12 cellular contexts compared by ENCODE assay signal in genomic region chr3:10505791-10506585, GRCh38. TPM values are rescaled to one million over a fixed set of nuclear protein-coding genes. Genes with fewer than 3 reads are reported as not detected.
DNase-seq lines count a peak whose midpoint lies in the region; ATAC-seq and TF ChIP-seq lines count a peak whose summit lies in the region.
"Had no signal": no experiment of that assay in that cellular context is flagged by ENCODE, and none has a peak within 500 bp of the region (broad histone marks: within the 10 kb centered on the region; RNA-seq: fewer than 3 reads in every experiment).

No MANE protein-coding gene starts in this region.

- H3K9me3 ChIP-seq in right lobe of liver, result no peaks in the 10 kb centered on the region

- peak overlapping the region; percentile 54 to 70 (median 66) for H3K4me3 ChIP-seq in right lobe of liver
- H3K4me3 ChIP-seq in urinary bladder (ENCODE audit: low read depth, low read length), result peak overlapping the region; percentile 33

- no peak for TF ChIP-seq POLR2A in right lobe of liver (IDR thresholded peaks at IDR 0.05)

- peaks cover 3% of the 10 kb centered on the region for H3K4me1 Mint-ChIP-seq in activated naive CD8-positive, alpha-beta T cell (ENCODE audit: low read depth)
- no peaks in the 10 kb centered on the region for H3K4me1 Mint-ChIP-seq in activated naive CD8-positive, alpha-beta T cell treated with anti-CD3 and anti-CD28 coated beads, Interleukin-2, amount 50 U/mL, for 24 hours
- H3K4me1 Mint-ChIP-seq: activated CD4-positive, alpha-beta memory T cell treated with anti-CD3 and anti-CD28 coated beads, Interleukin-2, amount 10 ng/mL, durations not matched to agents 7 days and 5 days had no signal

- no peaks in the 10 kb centered on the region for H3K9me3 Mint-ChIP-seq in activated naive CD8-positive, alpha-beta T cell (ENCODE audit: low read depth)
- H3K9me3 Mint-ChIP-seq in activated naive CD8-positive, alpha-beta T cell treated with anti-CD3 and anti-CD28 coated beads, Interleukin-2, amount 50 U/mL, for 24 hours, result no peaks in the 10 kb centered on the region
- H3K9me3 Mint-ChIP-seq: activated CD4-positive, alpha-beta memory T cell treated with anti-CD3 and anti-CD28 coated beads, Interleukin-2, amount 10 ng/mL, durations not matched to agents 7 days and 5 days had no signal

- no peak for DNase-seq in activated naive CD8-positive, alpha-beta T cell treated with anti-CD3 and anti-CD28 coated beads, Interleukin-2, amount 50 U/mL, for 24 hours
- DNase-seq in right lobe of liver, result no peak
- DNase-seq in mesenteric fat pad (ENCODE audit: low spot score), result no peak
- DNase-seq: activated CD4-positive, alpha-beta memory T cell treated with anti-CD3 and anti-CD28 coated beads, Interleukin-2, amount 10 ng/mL, durations not matched to agents 7 days and 5 days; activated naive CD4-positive, alpha-beta T cell treated with anti-CD3 and anti-CD28 coated beads, Interleukin-2, amount 50 U/mL, for 16 hours; effector CD8-positive, alpha-beta T cell; Karpas-422 had no signal

- H3K4me3 Mint-ChIP-seq in activated naive CD8-positive, alpha-beta T cell, result peak overlapping the region; percentile 57
- no peak overlapping the region for H3K4me3 Mint-ChIP-seq in activated naive CD8-positive, alpha-beta T cell treated with anti-CD3 and anti-CD28 coated beads, Interleukin-2, amount 50 U/mL, for 24 hours
- H3K4me3 Mint-ChIP-seq: activated CD4-positive, alpha-beta memory T cell treated with anti-CD3 and anti-CD28 coated beads, Interleukin-2, amount 10 ng/mL, durations not matched to agents 7 days and 5 days had no signal

- no peaks in the 10 kb centered on the region for H3K36me3 Mint-ChIP-seq in activated naive CD8-positive, alpha-beta T cell
- H3K36me3 Mint-ChIP-seq in activated naive CD8-positive, alpha-beta T cell treated with anti-CD3 and anti-CD28 coated beads, Interleukin-2, amount 50 U/mL, for 24 hours (ENCODE audit: low read depth), result no peaks in the 10 kb centered on the region

- peaks cover 1% of the 10 kb centered on the region for H3K27me3 Mint-ChIP-seq in activated naive CD8-positive, alpha-beta T cell
- H3K27me3 Mint-ChIP-seq in activated naive CD8-positive, alpha-beta T cell treated with anti-CD3 and anti-CD28 coated beads, Interleukin-2, amount 50 U/mL, for 24 hours, result peaks cover 19% of the 10 kb centered on the region

- 3% methylated on average over 11 of the region's 22 CpGs for WGBS in right lobe of liver (ENCODE audit: insufficient coverage, low coverage, low lambda C conversion rate, missing lambda C conversion rate)
- 27% methylated on average over 22 of the region's 22 CpGs for WGBS in urinary bladder

- H3K4me1 ChIP-seq in right lobe of liver, result peaks cover 0 to 50% (median 12%) of the 10 kb centered on the region in 4 donors
- no peaks in the 10 kb centered on the region for H3K4me1 ChIP-seq in urinary bladder (ENCODE audit: insufficient read depth)

- intact Hi-C loops in right lobe of liver (cut with DNase I), result no loop called here

- no peak overlapping the region for H3K27ac Mint-ChIP-seq in activated naive CD8-positive, alpha-beta T cell
- H3K27ac Mint-ChIP-seq in activated naive CD8-positive, alpha-beta T cell treated with anti-CD3 and anti-CD28 coated beads, Interleukin-2, amount 50 U/mL, for 24 hours, result no peak overlapping the region
- H3K27ac Mint-ChIP-seq: activated CD4-positive, alpha-beta memory T cell treated with anti-CD3 and anti-CD28 coated beads, Interleukin-2, amount 10 ng/mL, durations not matched to agents 7 days and 5 days had no signal

- H3K27ac ChIP-seq in angular gyrus (ENCODE audit: low read depth, low read length) (peak overlapping the region; percentile 42), right lobe of liver (peak overlapping the region; percentile 57 to 81 (median 74)), urinary bladder (ENCODE audit: low read depth) (no peak overlapping the region)

- no peaks in the 10 kb centered on the region for H3K27me3 ChIP-seq in right lobe of liver

- no peak for TF ChIP-seq CTCF in right lobe of liver (IDR thresholded peaks at IDR 0.05)

- ATAC-seq in activated naive CD8-positive, alpha-beta T cell treated with anti-CD3 and anti-CD28 coated beads, Interleukin-2, amount 50 U/mL, for 24 hours, result no peak
- ATAC-seq in right lobe of liver, result peak in 3 of 4 donors; percentile 1 to 23 (median 1)
- no peak for ATAC-seq in GM21447 (IDR thresholded peaks at IDR 0.05; ENCODE audit: unreplicated experiment)
- ATAC-seq in HG03469 (IDR thresholded peaks at IDR 0.05; ENCODE audit: unreplicated experiment), result no peak

- H3K36me3 ChIP-seq in right lobe of liver (no peaks in the 10 kb centered on the region), urinary bladder (ENCODE audit: insufficient read depth) (no peaks in the 10 kb centered on the region)

RNA-seq across cellular contexts. Expression of gene ATP2B2, which starts 0.6 kb away (rescaled TPM):
- 10 to 100 TPM; 25.9 to 45.1 (median 35.1) TPM for total RNA-seq in right lobe of liver
- total RNA-seq in urinary bladder, result 0.53 TPM
- polyA plus RNA-seq in urinary bladder, result 0.13 TPM
- 0.16 TPM for total RNA-seq in mesenteric fat pad
- total RNA-seq: activated CD4-positive, alpha-beta memory T cell treated with anti-CD3 and anti-CD28 coated beads, Interleukin-2, amount 10 ng/mL, durations not matched to agents 7 days and 5 days had no signal

Comparison
In these comparisons a context has a peak if more than half of its experiments do, and no peak if none do; other contexts are left out.
1. ATAC-seq: peak in right lobe of liver (3 of 4); none in activated naive CD8-positive, alpha-beta T cell treated with anti-CD3 and anti-CD28 coated beads, Interleukin-2, amount 50 U/mL, for 24 hours (single experiment), GM21447 (single experiment) and HG03469 (single experiment).
2. RNA of gene ATP2B2, which starts 0.6 kb away (total RNA-seq): 25.9 to 45.1 TPM in right lobe of liver; 0.53 TPM in urinary bladder (single experiment) and 0.16 TPM in mesenteric fat pad (single experiment); every median in the first group is over 10 times any median in the second.